Comparison of ENCODE assay signal across 10 cellular contexts in genomic region chr1:107877092-107877491, GRCh38.
DNase-seq lines count a peak whose midpoint lies in the region; ATAC-seq and TF ChIP-seq lines count a peak whose summit lies in the region.
"Had no signal": no experiment of that assay in that cellular context is flagged by ENCODE, and none has a peak within 500 bp of the region (broad histone marks: within the 10 kb centered on the region; RNA-seq: fewer than 3 reads in every experiment).

No MANE protein-coding gene starts in this region.

- H3K9me3 ChIP-seq in Loucy (ENCODE audit: insufficient read depth, low read depth, low read length) (no peaks in the 10 kb centered on the region), adipocyte (ENCODE audit: control insufficient read depth, low read length) (no peaks in the 10 kb centered on the region)

- no peak for TF ChIP-seq CTCF in Loucy (conservative IDR thresholded peaks at IDR 0.05; ENCODE audit: low read length)

- H3K36me3 Mint-ChIP-seq in natural killer cell treated with Interleukin-12 subunit alpha and Interleukin-12 subunit beta and Interleukin-15 and Interleukin-18, amount 100 ng/mL, for 72 hours: peaks cover 5% of the 10 kb centered on the region

- no peak overlapping the region for H3K9ac ChIP-seq in Loucy (ENCODE audit: low read depth, low read length, poor library complexity, severe bottlenecking)
- no peak overlapping the region for H3K9ac ChIP-seq in adipocyte (ENCODE audit: low read length)

- peak overlapping the region; percentile 62 for H3K4me2 ChIP-seq in Loucy (ENCODE audit: low read depth, low read length, poor library complexity, severe bottlenecking)

- DNase-seq in Daoy (ENCODE audit: low read depth) (peak; percentile 65), adipocyte (ENCODE audit: low read depth) (peak; percentile 19), UCSD-AML1 (lab: John Stamatoyannopoulos, UW; ENCODE audit: unreplicated experiment) (no peak), GM19240 (ENCODE audit: insufficient read length, low spot score) (no peak), posterior vena cava (ENCODE audit: low spot score) (no peak)
- no peak for DNase-seq in natural killer cell treated with Interleukin-12 subunit alpha and Interleukin-12 subunit beta and Interleukin-15 and Interleukin-18, amount 100 ng/mL, for 72 hours (ENCODE audit: low spot score)
- DNase-seq: dorsolateral prefrontal cortex, NCI-H526 treated with DMSO at 0.1 percent for 48 hours had no signal

- no peaks in the 10 kb centered on the region for H3K9me2 ChIP-seq in Loucy (replicated peaks; ENCODE audit: low read depth, low read length)

- no peaks in the 10 kb centered on the region for H3F3A ChIP-seq in Loucy (ENCODE audit: low read depth)

- H3K27me3 Mint-ChIP-seq in natural killer cell treated with Interleukin-12 subunit alpha and Interleukin-12 subunit beta and Interleukin-15 and Interleukin-18, amount 100 ng/mL, for 72 hours: no peaks in the 10 kb centered on the region

- no peaks in the 10 kb centered on the region for H3K27me3 ChIP-seq in Loucy (ENCODE audit: insufficient read depth, low read length, poor library complexity, severe bottlenecking)
- no peaks in the 10 kb centered on the region for H3K27me3 ChIP-seq in adipocyte (replicated peaks; ENCODE audit: control insufficient read depth, insufficient read depth, low read length)

- peak; percentile 27 to 61 for ATAC-seq in natural killer cell treated with Interleukin-12 subunit alpha and Interleukin-12 subunit beta and Interleukin-15 and Interleukin-18, amount 100 ng/mL, for 72 hours
- no peak for ATAC-seq in HG03139 (IDR thresholded peaks at IDR 0.05; ENCODE audit: unreplicated experiment)

- intact Hi-C loops in posterior vena cava (cut with DNase I): no loop called here

- peaks cover 100% of the 10 kb centered on the region for H3K79me2 ChIP-seq in Loucy (ENCODE audit: insufficient read depth, low read length)

- peak overlapping the region; percentile 18 for H3K4me3 Mint-ChIP-seq in natural killer cell treated with Interleukin-12 subunit alpha and Interleukin-12 subunit beta and Interleukin-15 and Interleukin-18, amount 100 ng/mL, for 72 hours

- peaks cover 47 to 62% of the 10 kb centered on the region in 2 donors for H3K4me1 Mint-ChIP-seq in natural killer cell treated with Interleukin-12 subunit alpha and Interleukin-12 subunit beta and Interleukin-15 and Interleukin-18, amount 100 ng/mL, for 72 hours (ENCODE audit: low read depth in 2 of 2)

- H3K4me3 ChIP-seq in Loucy (ENCODE audit: low read length, poor library complexity, severe bottlenecking): peak overlapping the region; percentile 48
- H3K4me3 ChIP-seq in adipocyte (ENCODE audit: low read length): peak overlapping the region; percentile 42
- H3K4me3 ChIP-seq: dorsolateral prefrontal cortex had no signal

- H3K36me3 ChIP-seq in Loucy (ENCODE audit: insufficient read depth, low read length) (peaks cover 20% of the 10 kb centered on the region; the same call in 1 of the 2 replicates), adipocyte (ENCODE audit: control insufficient read depth, insufficient read depth, low read length, severe bottlenecking) (no peaks in the 10 kb centered on the region)

- peaks cover 54% of the 10 kb centered on the region for H4K20me1 ChIP-seq in Loucy (ENCODE audit: insufficient read depth, low read length, poor library complexity, severe bottlenecking)

- no peak overlapping the region for H2AFZ ChIP-seq in Loucy (ENCODE audit: low read length)

- H3K27ac Mint-ChIP-seq in natural killer cell treated with Interleukin-12 subunit alpha and Interleukin-12 subunit beta and Interleukin-15 and Interleukin-18, amount 100 ng/mL, for 72 hours: peak overlapping the region; percentile 13 to 31

- H3K4me1 ChIP-seq in Loucy (ENCODE audit: insufficient read depth, low read length, poor library complexity, severe bottlenecking): peaks cover 58% of the 10 kb centered on the region
- H3K4me1 ChIP-seq in adipocyte (ENCODE audit: control insufficient read depth, insufficient read depth, low read length): peaks cover 35% of the 10 kb centered on the region

- H3K9me3 Mint-ChIP-seq in natural killer cell treated with Interleukin-12 subunit alpha and Interleukin-12 subunit beta and Interleukin-15 and Interleukin-18, amount 100 ng/mL, for 72 hours: peaks cover 6% of the 10 kb centered on the region

Comparison
In these comparisons a context has a peak if more than half of its experiments do, and no peak if none do; other contexts are left out.
1. DNase-seq: peak in Daoy (single experiment) and adipocyte (single experiment); none in natural killer cell treated with Interleukin-12 subunit alpha and Interleukin-12 subunit beta and Interleukin-15 and Interleukin-18, amount 100 ng/mL, for 72 hours (single experiment), UCSD-AML1 (single experiment), GM19240 (single experiment) and posterior vena cava (single experiment).